In genomic region chr16:13634921-13635320, GRCh38 we compare ENCODE assay signal across 16 cellular contexts.
DNase-seq lines count a peak whose midpoint lies in the region; ATAC-seq and TF ChIP-seq lines count a peak whose summit lies in the region.
"Had no signal": no experiment of that assay in that cellular context is flagged by ENCODE, and none has a peak within 500 bp of the region (broad histone marks: within the 10 kb centered on the region; RNA-seq: fewer than 3 reads in every experiment).

No MANE protein-coding gene starts in this region.

- no peak overlapping the region for H3K9ac ChIP-seq in endodermal cell (ENCODE audit: extremely low read depth, low read length, poor library complexity, severe bottlenecking)
- no peak overlapping the region for H3K9ac ChIP-seq in colonic mucosa (ENCODE audit: low read depth in 2 of 2, low read length in 2 of 2)

- no peak for ATAC-seq in GM18520 (IDR thresholded peaks at IDR 0.05; ENCODE audit: unreplicated experiment)
- ATAC-seq: K562 had no signal

- peaks cover 2% of the 10 kb centered on the region for H3K36me3 Mint-ChIP-seq in endodermal cell (ENCODE audit: low read depth)
- H3K36me3 Mint-ChIP-seq: CD4-positive, CD25-positive, alpha-beta regulatory T cell had no signal

- H3K27me3 ChIP-seq in endodermal cell (ENCODE audit: control insufficient read depth, insufficient read depth, low read length, poor library complexity, severe bottlenecking) = no peaks in the 10 kb centered on the region
- no peaks in the 10 kb centered on the region for H3K27me3 ChIP-seq in colonic mucosa
- H3K27me3 ChIP-seq: BE2C had no signal

- TF ChIP-seq CTCF in endodermal cell (conservative IDR thresholded peaks at IDR 0.05) (no peak), colonic mucosa (IDR thresholded peaks at IDR 0.05) (no peak)

- DNase-seq in NCI-H526 treated with DMSO at 0.1 percent for 48 hours (lab: John Stamatoyannopoulos, UW) = peak; percentile 54
- no peak for DNase-seq in endodermal cell
- peak; percentile 81 for DNase-seq in kidney tubule cell (ENCODE audit: low spot score)
- DNase-seq in GOT3 (lab: John Stamatoyannopoulos, UW) = no peak
- no peak for DNase-seq in activated CD4-positive, alpha-beta T cell treated with anti-CD3 and anti-CD28 coated beads for 1 hour
- no peak for DNase-seq in colonic mucosa
- DNase-seq: ACHN; BE2C; C1 segment of cervical spinal cord; CD4-positive, CD25-positive, alpha-beta regulatory T cell; CD8-positive, alpha-beta memory T cell; COR-L47; HCEC 1CT; IMR-90 had no signal

- peaks cover 6% of the 10 kb centered on the region for H3K4me1 ChIP-seq in endodermal cell (ENCODE audit: control insufficient read depth, insufficient read depth, low read length)
- no peaks in the 10 kb centered on the region for H3K4me1 ChIP-seq in colonic mucosa
- H3K4me1 ChIP-seq: BE2C had no signal

- intact Hi-C loops in colonic mucosa (cut with DNase I) = no loop called here

- H3K27ac ChIP-seq in endodermal cell (ENCODE audit: low read depth, low read length) = no peak overlapping the region
- H3K27ac ChIP-seq in colonic mucosa = no peak overlapping the region

- no peaks in the 10 kb centered on the region for H3K27me3 Mint-ChIP-seq in endodermal cell (ENCODE audit: insufficient read depth)
- H3K27me3 Mint-ChIP-seq: CD4-positive, CD25-positive, alpha-beta regulatory T cell; CD8-positive, alpha-beta memory T cell had no signal

- H3K36me3 ChIP-seq in endodermal cell (ENCODE audit: control insufficient read depth, insufficient read depth, low read length) (no peaks in the 10 kb centered on the region), colonic mucosa (no peaks in the 10 kb centered on the region)
- H3K36me3 ChIP-seq: BE2C had no signal

- no peak overlapping the region for H3K4me3 Mint-ChIP-seq in endodermal cell
- H3K4me3 Mint-ChIP-seq: CD4-positive, CD25-positive, alpha-beta regulatory T cell; CD8-positive, alpha-beta memory T cell had no signal

- H3K9me3 Mint-ChIP-seq in endodermal cell = peaks cover 20% of the 10 kb centered on the region

- 92 to 95% methylated on average over 7 of the region's 7 CpGs for WGBS in endodermal cell (ENCODE audit: insufficient coverage in 1 of 2, insufficient read length in 1 of 2), 2 experiments

- H3K4me3 ChIP-seq in endodermal cell (ENCODE audit: low read length) = no peak overlapping the region
- H3K4me3 ChIP-seq in colonic mucosa = no peak overlapping the region
- H3K4me3 ChIP-seq: K562 had no signal

- H3K9me3 ChIP-seq in endodermal cell (ENCODE audit: control insufficient read depth, low read length) (peaks cover 19% of the 10 kb centered on the region), colonic mucosa (no peaks in the 10 kb centered on the region)
- H3K9me3 ChIP-seq: BE2C had no signal

- H3K27ac Mint-ChIP-seq in endodermal cell = peak overlapping the region; percentile 56
- H3K27ac Mint-ChIP-seq: CD4-positive, CD25-positive, alpha-beta regulatory T cell; CD8-positive, alpha-beta memory T cell had no signal

- H3K4me1 Mint-ChIP-seq in endodermal cell = peaks cover 40% of the 10 kb centered on the region
- H3K4me1 Mint-ChIP-seq: CD4-positive, CD25-positive, alpha-beta regulatory T cell; CD8-positive, alpha-beta memory T cell had no signal

Comparison
In these comparisons a context has a peak if more than half of its experiments do, and no peak if none do; other contexts are left out.
1. DNase-seq: peak in NCI-H526 treated with DMSO at 0.1 percent for 48 hours (single experiment) and kidney tubule cell (single experiment); none in endodermal cell (single experiment), GOT3 (single experiment), activated CD4-positive, alpha-beta T cell treated with anti-CD3 and anti-CD28 coated beads for 1 hour (single experiment) and colonic mucosa (single experiment).